ENCODE assay signal across 15 cellular contexts in genomic region chr18:76896677-76897076, GRCh38.
A peak's percentile ranks its signal among the peaks of the same experiment; 100 is the strongest.
DNase-seq lines count a peak whose midpoint lies in the region; ATAC-seq and TF ChIP-seq lines count a peak whose summit lies in the region.
"Had no signal": no experiment of that assay in that cellular context is flagged by ENCODE, and none has a peak within 500 bp of the region (broad histone marks: within the 10 kb centered on the region; RNA-seq: fewer than 3 reads in every experiment).

No MANE protein-coding gene starts in this region.

- no peak overlapping the region for H3K9ac ChIP-seq in neuronal stem cell (ENCODE audit: low read depth, low read length, poor library complexity)

- H3K18ac ChIP-seq in neuronal stem cell (ENCODE audit: low read length): no peak overlapping the region

- H3K36me3 ChIP-seq in neuronal stem cell (replicated peaks in 1 of 2; ENCODE audit: control insufficient read depth in 2 of 2, insufficient read depth in 2 of 2, low read length in 2 of 2) (peaks cover 29 to 77% of the 10 kb centered on the region in 2 donors), vagina (peaks cover 7 to 62% of the 10 kb centered on the region in 2 donors)

- peak; percentile 53 for DNase-seq in activated CD4-positive, alpha-beta T cell treated with anti-CD3 and anti-CD28 coated beads, Interleukin-2, amount 10 ng/mL, durations not matched to agents 24 days and 14 days
- DNase-seq in activated CD4-positive, alpha-beta T cell treated with anti-CD3 and anti-CD28 coated beads for 48 hours: no peak
- DNase-seq in neuronal stem cell (ENCODE audit: low spot score) (no peak), vagina (ENCODE audit: extremely low spot score in 2 of 2) (no peak), NCI-H748 (lab: John Stamatoyannopoulos, UW; ENCODE audit: unreplicated experiment) (no peak), mesenteric fat pad (ENCODE audit: low spot score) (no peak)
- DNase-seq: AML-193; Caco-2; CD4-positive, alpha-beta T cell; HCEC 1CT had no signal

- H3K4me1 Mint-ChIP-seq in activated CD4-positive, alpha-beta T cell treated with anti-CD3 and anti-CD28 coated beads, Interleukin-2, amount 10 ng/mL, durations not matched to agents 24 days and 14 days: no peaks in the 10 kb centered on the region
- H3K4me1 Mint-ChIP-seq: GM23338 had no signal

- no peak overlapping the region for H3K4ac ChIP-seq in neuronal stem cell (ENCODE audit: low read length)

- no peaks in the 10 kb centered on the region for H3K9me3 Mint-ChIP-seq in activated CD4-positive, alpha-beta T cell treated with anti-CD3 and anti-CD28 coated beads, Interleukin-2, amount 10 ng/mL, durations not matched to agents 24 days and 14 days
- H3K9me3 Mint-ChIP-seq: CD4-positive, alpha-beta T cell; GM23338 had no signal

- H3K4me1 ChIP-seq in neuronal stem cell (ENCODE audit: control insufficient read depth in 2 of 2, insufficient read depth in 1 of 2, low read depth in 1 of 2, low read length in 2 of 2) (no peaks in the 10 kb centered on the region), vagina (no peaks in the 10 kb centered on the region)
- H3K4me1 ChIP-seq: A549, Caco-2 had no signal

- H3K4me3 ChIP-seq in neuronal stem cell (ENCODE audit: low read length in 2 of 2): peak overlapping the region in 1 of 2 donors; percentile 50
- no peak overlapping the region for H3K4me3 ChIP-seq in vagina
- H3K4me3 ChIP-seq: A549, GM23338 had no signal

- no peak overlapping the region for H2BK15ac ChIP-seq in neuronal stem cell (ENCODE audit: low read length)

- peaks cover 52% of the 10 kb centered on the region for H3K36me3 Mint-ChIP-seq in activated CD4-positive, alpha-beta T cell treated with anti-CD3 and anti-CD28 coated beads, Interleukin-2, amount 10 ng/mL, durations not matched to agents 24 days and 14 days (ENCODE audit: low read depth)

- no peak overlapping the region for H3K4me2 ChIP-seq in neuronal stem cell (ENCODE audit: insufficient read depth, low read length, poor library complexity, severe bottlenecking)
- H3K4me2 ChIP-seq: A549, GM23338 had no signal

- no peak overlapping the region for H2AK5ac ChIP-seq in neuronal stem cell (ENCODE audit: low read depth, low read length)

- no peak overlapping the region for H4K91ac ChIP-seq in neuronal stem cell (ENCODE audit: low read depth, low read length, poor library complexity)

- H3K27me3 Mint-ChIP-seq in activated CD4-positive, alpha-beta T cell treated with anti-CD3 and anti-CD28 coated beads, Interleukin-2, amount 10 ng/mL, durations not matched to agents 24 days and 14 days: no peaks in the 10 kb centered on the region
- H3K27me3 Mint-ChIP-seq: CD4-positive, alpha-beta T cell had no signal

- peak; percentile 35 for ATAC-seq in esophagus mucosa
- ATAC-seq: A549, GM23338 had no signal

- no peak overlapping the region for H2BK12ac ChIP-seq in neuronal stem cell (ENCODE audit: low read length)

- H3K23ac ChIP-seq in neuronal stem cell (ENCODE audit: low read depth, low read length, poor library complexity): peak overlapping the region; percentile 69

- H3K4me3 Mint-ChIP-seq in activated CD4-positive, alpha-beta T cell treated with anti-CD3 and anti-CD28 coated beads, Interleukin-2, amount 10 ng/mL, durations not matched to agents 24 days and 14 days: no peak overlapping the region
- H3K4me3 Mint-ChIP-seq: CD4-positive, alpha-beta T cell; GM23338 had no signal

- intact Hi-C loops in activated CD4-positive, alpha-beta T cell treated with anti-CD3 and anti-CD28 coated beads, Interleukin-2, amount 10 ng/mL, durations not matched to agents 24 days and 14 days (cut with micrococcal nuclease): no loop called here
- intact Hi-C loops in vagina (cut with DNase I): no loop called here

- H3K79me1 ChIP-seq in neuronal stem cell (ENCODE audit: low read depth, low read length): peaks cover 2% of the 10 kb centered on the region

- no peak overlapping the region for H4K8ac ChIP-seq in neuronal stem cell (ENCODE audit: low read depth, low read length)

- H3K9me3 ChIP-seq in neuronal stem cell (replicated peaks in 1 of 2; ENCODE audit: control insufficient read depth in 2 of 2, insufficient read depth in 1 of 2, low read depth in 1 of 2, low read length in 2 of 2) (peaks cover 26 to 40% of the 10 kb centered on the region in 2 donors), vagina (no peaks in the 10 kb centered on the region)
- H3K9me3 ChIP-seq: A549, Caco-2 had no signal

- H3K27ac ChIP-seq in neuronal stem cell (replicated peaks; ENCODE audit: low read length) (no peak overlapping the region), vagina (no peak overlapping the region)
- H3K27ac ChIP-seq: 22Rv1, A549, C4-2B had no signal

- no peak for TF ChIP-seq POLR2A in vagina (IDR thresholded peaks at IDR 0.05)

- H3K27ac Mint-ChIP-seq in activated CD4-positive, alpha-beta T cell treated with anti-CD3 and anti-CD28 coated beads, Interleukin-2, amount 10 ng/mL, durations not matched to agents 24 days and 14 days: no peak overlapping the region
- H3K27ac Mint-ChIP-seq: CD4-positive, alpha-beta T cell; GM23338 had no signal

- no peak overlapping the region for H3K14ac ChIP-seq in neuronal stem cell (ENCODE audit: low read length)

- H2BK5ac ChIP-seq in neuronal stem cell (ENCODE audit: low read length): no peak overlapping the region

- TF ChIP-seq CTCF in vagina (IDR thresholded peaks at IDR 0.05): no peak

- H3K27me3 ChIP-seq in neuronal stem cell (ENCODE audit: control insufficient read depth in 3 of 3, insufficient read depth in 3 of 3, low read depth in 1 of 3, low read length in 3 of 3) (peaks cover 0 to 2% (median 0%) of the 10 kb centered on the region in 3 experiments), vagina (no peaks in the 10 kb centered on the region)

- H2BK120ac ChIP-seq in neuronal stem cell (ENCODE audit: low read depth, low read length): no peak overlapping the region

- no peak overlapping the region for H2AFZ ChIP-seq in neuronal stem cell (ENCODE audit: low read length)
- H2AFZ ChIP-seq: GM23338 had no signal
